Comparison of ENCODE assay signal across 1 cellular context in genomic region chr11:86248609-86249008, GRCh38.
TF ChIP-seq lines count a peak whose summit lies in the region.

No MANE protein-coding gene starts in this region.

TF ChIP-seq in WTC11, 78 proteins besides CTCF, POLR2A, EP300 and RAD21 (continued from another document):
- TF ChIP-seq ARID4B (CRISPR knock-in tag; IDR thresholded peaks at IDR 0.05; ENCODE audit: borderline replicate concordance): no peak
